In the genomic region with DNA sequence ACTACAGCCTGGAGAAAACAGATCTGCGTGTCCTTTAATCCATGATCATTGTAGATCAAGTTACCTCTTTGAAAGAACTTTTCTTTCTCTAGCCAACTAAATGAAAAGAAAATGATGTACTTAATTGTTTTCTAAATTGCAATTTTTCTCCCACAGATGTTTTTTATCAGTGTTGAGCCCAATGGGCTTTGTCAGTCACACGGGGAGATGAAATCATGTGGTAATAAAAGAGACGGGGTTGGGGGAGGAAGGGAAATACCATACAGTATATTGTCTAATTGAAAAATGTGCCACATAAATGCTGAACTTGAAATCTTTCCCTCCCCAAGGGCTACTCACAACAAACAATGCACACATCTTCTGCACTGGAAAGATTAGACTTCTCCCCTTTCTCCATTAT, we compare ENCODE assay signal across 19 cellular contexts. TPM values are rescaled to one million over a fixed set of nuclear protein-coding genes. Genes with fewer than 3 reads are reported as not detected.
"Had no signal": no experiment of that assay in that cellular context is flagged by ENCODE, and none has a peak within 500 bp of the region (broad histone marks: within the 10 kb centered on the region; RNA-seq: fewer than 3 reads in every experiment).

No MANE protein-coding gene starts in this region.

- H3K36me3 ChIP-seq: ascending aorta, cardiac muscle cell, sigmoid colon had no signal

- H3K27me3 ChIP-seq: ascending aorta, cardiac muscle cell, sigmoid colon had no signal

- H3K4me3 ChIP-seq: ascending aorta, cardiac muscle cell, sigmoid colon had no signal

- H3K9me3 ChIP-seq: ascending aorta, sigmoid colon had no signal

- ATAC-seq: activated CD8-positive, alpha-beta T cell treated with anti-CD3 and anti-CD28 coated beads for 36 hours; left colon had no signal

- H3K27ac ChIP-seq: ascending aorta, cardiac muscle cell, sigmoid colon had no signal

- H3K4me1 ChIP-seq: sigmoid colon had no signal

- DNase-seq: activated CD4-positive, alpha-beta T cell treated with anti-CD3 and anti-CD28 coated beads for 4 hours; activated CD8-positive, alpha-beta memory T cell treated with anti-CD3 and anti-CD28 coated beads, Interleukin-2, amount 50 U/mL, for 4 hours; activated CD8-positive, alpha-beta T cell treated with anti-CD3 and anti-CD28 coated beads for 36 hours; glutamatergic neuron; left colon; sigmoid colon; stimulated activated CD4-positive, alpha-beta T cell treated with anti-CD3 and anti-CD28 coated beads, Interleukin-12 subunit alpha, Interleukin-12 subunit beta, amount 100 ng/mL, for 4 hours; stimulated activated naive CD4-positive, alpha-beta T cell; substantia nigra; trophoblast cell had no signal

RNA-seq across cellular contexts. Expression of gene NTMT2, which starts 58.4 kb away (rescaled TPM):
- total RNA-seq: activated CD8-positive, alpha-beta T cell treated with anti-CD3 and anti-CD28 coated beads for 36 hours; ascending aorta; cardiac muscle cell; endothelial cell of umbilical vein; fibroblast of lung; left colon; mesenteric fat pad; neural crest cell; osteocyte; pulmonary artery endothelial cell; sigmoid colon; T-helper 1 cell treated with Interleukin-12 subunit alpha and Interleukin-12 subunit beta and Interleukin-4 antibody, amounts not matched to agents 30 ng/mL and 1 ng/mL, for 36 hours had no signal
- polyA plus RNA-seq: endothelial cell of umbilical vein, fibroblast of lung, sigmoid colon had no signal
